1 cellular context compared by ENCODE assay signal in the genomic region with DNA sequence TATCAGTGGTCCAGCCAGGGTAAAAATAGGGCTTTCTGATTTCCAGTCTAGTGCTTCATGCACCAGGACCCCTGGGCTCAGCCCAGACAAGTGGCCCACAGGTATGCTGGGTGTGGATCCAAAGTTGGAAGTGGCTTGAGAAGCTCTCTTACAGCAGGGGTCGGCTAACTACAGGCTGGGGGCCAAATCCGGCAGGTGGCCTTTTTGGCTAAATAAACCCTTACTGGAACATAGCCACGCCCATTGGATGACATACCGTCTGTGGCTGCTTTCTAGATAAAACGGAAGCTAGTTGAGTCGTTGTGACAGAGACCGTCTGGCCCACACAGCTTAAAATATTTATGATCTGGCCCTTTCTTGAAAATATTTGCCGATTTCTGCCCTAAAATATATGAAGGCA.
TF ChIP-seq lines count a peak whose summit lies in the region.

No MANE protein-coding gene starts in this region.

TF ChIP-seq in SK-N-SH, 30 proteins besides CTCF, POLR2A, EP300 and RAD21 (continued from another document):
- TF ChIP-seq REST (IDR thresholded peaks at IDR 0.05; ENCODE audit: low read depth, low read length): no peak
- TF ChIP-seq SMC3 (IDR thresholded peaks at IDR 0.05; ENCODE audit: low read depth, low read length): no peak
- TF ChIP-seq USF1 (IDR thresholded peaks at IDR 0.05; ENCODE audit: borderline replicate concordance, low read depth): no peak
- TF ChIP-seq, protein P1, sequence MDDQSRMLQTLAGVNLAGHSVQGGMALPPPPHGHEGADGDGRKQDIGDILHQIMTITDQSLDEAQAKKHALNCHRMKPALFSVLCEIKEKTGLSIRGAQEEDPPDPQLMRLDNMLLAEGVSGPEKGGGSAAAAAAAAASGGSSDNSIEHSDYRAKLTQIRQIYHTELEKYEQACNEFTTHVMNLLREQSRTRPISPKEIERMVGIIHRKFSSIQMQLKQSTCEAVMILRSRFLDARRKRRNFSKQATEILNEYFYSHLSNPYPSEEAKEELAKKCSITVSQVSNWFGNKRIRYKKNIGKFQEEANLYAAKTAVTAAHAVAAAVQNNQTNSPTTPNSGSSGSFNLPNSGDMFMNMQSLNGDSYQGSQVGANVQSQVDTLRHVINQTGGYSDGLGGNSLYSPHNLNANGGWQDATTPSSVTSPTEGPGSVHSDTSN (IDR thresholded peaks at IDR 0.05): no peak
- TF ChIP-seq MXI1 (IDR thresholded peaks at IDR 0.05; ENCODE audit: low read depth, low read length): no peak
- no peak for TF ChIP-seq GATA2 (CRISPR knock-in tag; IDR thresholded peaks at IDR 0.05)
- no peak for TF ChIP-seq TEAD4 (IDR thresholded peaks at IDR 0.05; ENCODE audit: borderline replicate concordance, insufficient read depth)
